ENCODE assay signal across 24 cellular contexts in genomic region chr10:124086787-124087671, GRCh38. TPM values are rescaled to one million over a fixed set of nuclear protein-coding genes. Genes with fewer than 3 reads are reported as not detected.
DNase-seq lines count a peak whose midpoint lies in the region; ATAC-seq and TF ChIP-seq lines count a peak whose summit lies in the region.
"Had no signal": no experiment of that assay in that cellular context is flagged by ENCODE, and none has a peak within 500 bp of the region (broad histone marks: within the 10 kb centered on the region; RNA-seq: fewer than 3 reads in every experiment).

No MANE protein-coding gene starts in this region.

- H3F3A ChIP-seq in SU-DHL-6 (ENCODE audit: insufficient read depth) = peaks cover 14% of the 10 kb centered on the region; the same call in 1 of the 2 replicates

- peaks cover 92% of the 10 kb centered on the region for H3K79me2 ChIP-seq in SU-DHL-6 (ENCODE audit: insufficient read depth, low read length)

- H3K9me3 ChIP-seq in BLaER1 treated with 17β-estradiol and CSF1 and Interleukin-3, amounts not matched to agents 10 nM and 100 nM (replicated peaks in 1 of 11) = peaks cover 0 to 5% (median 0%) of the 10 kb centered on the region in 11 experiments; a peak in 3 of 22 replicates
- H3K9me3 ChIP-seq in SU-DHL-6 (ENCODE audit: insufficient read depth, low read length) = no peaks in the 10 kb centered on the region
- H3K9me3 ChIP-seq in neutrophil = no peaks in the 10 kb centered on the region
- H3K9me3 ChIP-seq in naive thymus-derived CD4-positive, alpha-beta T cell (ENCODE audit: control insufficient read depth in 2 of 3, low read length in 3 of 3) = no peaks in the 10 kb centered on the region
- H3K9me3 ChIP-seq: psoas muscle, thoracic aorta had no signal

- H3K4me1 Mint-ChIP-seq in naive thymus-derived CD4-positive, alpha-beta T cell = peaks cover 0 to 15% (median 5%) of the 10 kb centered on the region in 7 donors

- no peak overlapping the region for H3K27ac Mint-ChIP-seq in naive thymus-derived CD4-positive, alpha-beta T cell
- H3K27ac Mint-ChIP-seq: dendritic cell treated with granulocyte-macrophage colony-stimulating factor and Interleukin-4, amounts not matched to agents 40 ng/mL and 50 ng/mL, for 4 days; neural progenitor cell; T-helper 1 cell treated with Interleukin-12 subunit alpha and Interleukin-12 subunit beta and Interleukin-4 antibody, amounts not matched to agents 30 μg/mL and 1 μg/mL, for 36 hours had no signal

- no peaks in the 10 kb centered on the region for H3K27me3 ChIP-seq in BLaER1 treated with 17β-estradiol and CSF1 and Interleukin-3, amounts not matched to agents 10 nM and 100 nM
- H3K27me3 ChIP-seq in SU-DHL-6 (ENCODE audit: low read length) (no peaks in the 10 kb centered on the region), neutrophil (peaks cover 14% of the 10 kb centered on the region)
- no peaks in the 10 kb centered on the region for H3K27me3 ChIP-seq in naive thymus-derived CD4-positive, alpha-beta T cell (ENCODE audit: control insufficient read depth in 2 of 2, insufficient read depth in 2 of 2, low read length in 2 of 2)
- H3K27me3 ChIP-seq: foreskin keratinocyte had no signal

- CTCF ChIA-PET in naive thymus-derived CD4-positive, alpha-beta T cell (lab: Charles Lee) = no interaction called here

- intact Hi-C loops in naive thymus-derived CD4-positive, alpha-beta T cell (cut with micrococcal nuclease) = no loop called here

- H3K4me3 Mint-ChIP-seq in naive thymus-derived CD4-positive, alpha-beta T cell = no peak overlapping the region
- H3K4me3 Mint-ChIP-seq: dendritic cell treated with granulocyte-macrophage colony-stimulating factor and Interleukin-4, amounts not matched to agents 40 ng/mL and 50 ng/mL, for 4 days; neural progenitor cell; T-helper 1 cell treated with Interleukin-12 subunit alpha and Interleukin-12 subunit beta and Interleukin-4 antibody, amounts not matched to agents 30 μg/mL and 1 μg/mL, for 36 hours had no signal

- peak overlapping the region; percentile 64 to 80 (median 73); a peak in 21 of 22 replicates for H3K9ac ChIP-seq in BLaER1 treated with 17β-estradiol and CSF1 and Interleukin-3, amounts not matched to agents 10 nM and 100 nM
- H3K9ac ChIP-seq in SU-DHL-6 (ENCODE audit: low read length) = peak overlapping the region; percentile 34; the same call in 1 of the 2 replicates
- H3K9ac ChIP-seq: GM23248, neural progenitor cell had no signal

- no peak overlapping the region for H2AFZ ChIP-seq in SU-DHL-6 (ENCODE audit: low read depth, low read length, severe bottlenecking)
- H2AFZ ChIP-seq: GM23248, neural progenitor cell had no signal

- H3K36me3 ChIP-seq in BLaER1 treated with 17β-estradiol and CSF1 and Interleukin-3, amounts not matched to agents 10 nM and 100 nM = peaks cover 11 to 84% (median 45%) of the 10 kb centered on the region in 11 experiments; a peak in 21 of 22 replicates
- 0 out of 2 replicates have a peak, but pooled peaks cover 6% of the 10 kb centered on the region for H3K36me3 ChIP-seq in SU-DHL-6 (ENCODE audit: low read length)
- H3K36me3 ChIP-seq in neutrophil = peaks cover 82% of the 10 kb centered on the region
- H3K36me3 ChIP-seq in naive thymus-derived CD4-positive, alpha-beta T cell (ENCODE audit: control insufficient read depth in 2 of 3, insufficient read depth in 3 of 3, low read length in 3 of 3) = no peaks in the 10 kb centered on the region
- H3K36me3 ChIP-seq: neural progenitor cell, thoracic aorta had no signal

- H3K9me2 ChIP-seq in SU-DHL-6 (replicated peaks; ENCODE audit: insufficient read depth, low read length) = no peaks in the 10 kb centered on the region

- no peak for ATAC-seq in naive thymus-derived CD4-positive, alpha-beta T cell
- ATAC-seq: left cardiac atrium, psoas muscle had no signal

- H3K27ac ChIP-seq in BLaER1 treated with 17β-estradiol and CSF1 and Interleukin-3, amounts not matched to agents 10 nM and 100 nM = peak overlapping the region in 10 of 11 experiments; percentile 58 to 99 (median 82); a peak in 18 of 22 replicates
- H3K27ac ChIP-seq in SU-DHL-6 (ENCODE audit: low read depth, low read length) (peak overlapping the region; percentile 61), neutrophil (peak overlapping the region; percentile 53)
- no peak overlapping the region for H3K27ac ChIP-seq in naive thymus-derived CD4-positive, alpha-beta T cell (ENCODE audit: low read depth, low read length)
- H3K27ac ChIP-seq: foreskin keratinocyte, GM23248, neural progenitor cell, psoas muscle, thoracic aorta, VCaP had no signal

- peak; percentile 12 for DNase-seq in NCI-H1105 (lab: John Stamatoyannopoulos, UW)
- DNase-seq in stimulated activated naive CD4-positive, alpha-beta T cell (lab: John Stamatoyannopoulos, UW) = no peak
- no peak for DNase-seq in DMS153 treated with DMSO at 0.1 percent for 48 hours (lab: John Stamatoyannopoulos, UW; ENCODE audit: unreplicated experiment)
- no peak for DNase-seq in naive thymus-derived CD4-positive, alpha-beta T cell
- no peak for DNase-seq in KG1 (lab: John Stamatoyannopoulos, UW)
- DNase-seq: activated CD4-positive, alpha-beta T cell treated with anti-CD3 and anti-CD28 coated beads, Interleukin-2, amount 50 U/mL, for 1 hour; activated CD8-positive, alpha-beta memory T cell treated with anti-CD3 and anti-CD28 coated beads, Interleukin-2, amount 50 U/mL, for 48 hours; activated effector memory CD4-positive, alpha-beta T cell treated with anti-CD3 and anti-CD28 coated beads, Interleukin-2, amount 50 U/mL, for 16 hours; foreskin keratinocyte; GM23248; left cardiac atrium; NCI-H146; NCI-H446 treated with DMSO at 0.1 percent for 48 hours; psoas muscle had no signal

- POLR2A ChIA-PET in naive thymus-derived CD4-positive, alpha-beta T cell (lab: Charles Lee) = no interaction called here

- H3K9me3 Mint-ChIP-seq in naive thymus-derived CD4-positive, alpha-beta T cell = peaks cover 0 to 3% (median 0%) of the 10 kb centered on the region in 11 donors
- H3K9me3 Mint-ChIP-seq: dendritic cell treated with granulocyte-macrophage colony-stimulating factor and Interleukin-4, amounts not matched to agents 40 ng/mL and 50 ng/mL, for 4 days; T-helper 1 cell treated with Interleukin-12 subunit alpha and Interleukin-12 subunit beta and Interleukin-4 antibody, amounts not matched to agents 30 μg/mL and 1 μg/mL, for 36 hours had no signal

- peaks cover 0 to 4% (median 0%) of the 10 kb centered on the region in 5 donors for H3K36me3 Mint-ChIP-seq in naive thymus-derived CD4-positive, alpha-beta T cell

- peak overlapping the region; percentile 91 to 100 (median 97) for H3K4me2 ChIP-seq in BLaER1 treated with 17β-estradiol and CSF1 and Interleukin-3, amounts not matched to agents 10 nM and 100 nM
- H3K4me2 ChIP-seq in SU-DHL-6 (ENCODE audit: low read depth, low read length, poor library complexity, severe bottlenecking) = peak overlapping the region; percentile 77
- H3K4me2 ChIP-seq: neural progenitor cell, smooth muscle cell had no signal

- peaks cover 81 to 94% (median 88%) of the 10 kb centered on the region in 10 experiments for H3K4me1 ChIP-seq in BLaER1 treated with 17β-estradiol and CSF1 and Interleukin-3, amounts not matched to agents 10 nM and 100 nM
- H3K4me1 ChIP-seq in neutrophil (ENCODE audit: control insufficient read depth in 1 of 2, insufficient read depth in 1 of 2, low read depth in 1 of 2, low read length in 1 of 2) = peaks cover 58 to 76% of the 10 kb centered on the region in 2 experiments
- no peaks in the 10 kb centered on the region for H3K4me1 ChIP-seq in naive thymus-derived CD4-positive, alpha-beta T cell (ENCODE audit: control insufficient read depth in 2 of 2, insufficient read depth in 2 of 2, low read length in 2 of 2)

- H3K4me3 ChIP-seq in BLaER1 treated with 17β-estradiol and CSF1 and Interleukin-3, amounts not matched to agents 10 nM and 100 nM = peak overlapping the region; percentile 30 to 100 (median 52); a peak in 18 of 20 replicates
- H3K4me3 ChIP-seq in SU-DHL-6 (ENCODE audit: insufficient read depth, low read length, poor library complexity, severe bottlenecking) (no peak overlapping the region), neutrophil (ENCODE audit: low read depth in 1 of 2, low read length in 1 of 2) (peak overlapping the region in 1 of 2 experiments; percentile 12)
- no peak overlapping the region for H3K4me3 ChIP-seq in naive thymus-derived CD4-positive, alpha-beta T cell (ENCODE audit: low read length)
- H3K4me3 ChIP-seq: GM23248, neural progenitor cell, psoas muscle, smooth muscle cell, thoracic aorta had no signal

- H4K20me1 ChIP-seq in BLaER1 treated with 17β-estradiol and CSF1 and Interleukin-3, amounts not matched to agents 10 nM and 100 nM = peaks cover 41 to 100% (median 88%) of the 10 kb centered on the region in 11 experiments
- H4K20me1 ChIP-seq in SU-DHL-6 (ENCODE audit: low read depth, low read length) = no peaks in the 10 kb centered on the region

- peaks cover 11 to 35% (median 23%) of the 10 kb centered on the region in 5 donors for H3K27me3 Mint-ChIP-seq in naive thymus-derived CD4-positive, alpha-beta T cell

- TF ChIP-seq CTCF in SU-DHL-6 (IDR thresholded peaks at IDR 0.05; ENCODE audit: insufficient read depth, low read length, poor library complexity, severe bottlenecking) (no peak), neutrophil (IDR thresholded peaks at IDR 0.05) (no peak)

RNA-seq across cellular contexts. Expression of gene CHST15, which starts 6.4 kb away (rescaled TPM):
- total RNA-seq in naive thymus-derived CD4-positive, alpha-beta T cell = 10 to 100 TPM in 1 of 5 experiments, 1 to 10 TPM in 3, under 1 TPM in 1; 0.41 to 43.3 (median 2.4) TPM
- polyA plus RNA-seq in naive thymus-derived CD4-positive, alpha-beta T cell = under 1 TPM; 0.27 to 0.32 TPM
- total RNA-seq: G401 had no signal

Comparison
In these comparisons a context has a peak if more than half of its experiments do, and no peak if none do; other contexts are left out.
1. H3K4me3 ChIP-seq: peak in BLaER1 treated with 17β-estradiol and CSF1 and Interleukin-3, amounts not matched to agents 10 nM and 100 nM (10 of 10); none in SU-DHL-6 (single experiment) and naive thymus-derived CD4-positive, alpha-beta T cell (single experiment).